13 cellular contexts compared by ENCODE assay signal in the genomic region with DNA sequence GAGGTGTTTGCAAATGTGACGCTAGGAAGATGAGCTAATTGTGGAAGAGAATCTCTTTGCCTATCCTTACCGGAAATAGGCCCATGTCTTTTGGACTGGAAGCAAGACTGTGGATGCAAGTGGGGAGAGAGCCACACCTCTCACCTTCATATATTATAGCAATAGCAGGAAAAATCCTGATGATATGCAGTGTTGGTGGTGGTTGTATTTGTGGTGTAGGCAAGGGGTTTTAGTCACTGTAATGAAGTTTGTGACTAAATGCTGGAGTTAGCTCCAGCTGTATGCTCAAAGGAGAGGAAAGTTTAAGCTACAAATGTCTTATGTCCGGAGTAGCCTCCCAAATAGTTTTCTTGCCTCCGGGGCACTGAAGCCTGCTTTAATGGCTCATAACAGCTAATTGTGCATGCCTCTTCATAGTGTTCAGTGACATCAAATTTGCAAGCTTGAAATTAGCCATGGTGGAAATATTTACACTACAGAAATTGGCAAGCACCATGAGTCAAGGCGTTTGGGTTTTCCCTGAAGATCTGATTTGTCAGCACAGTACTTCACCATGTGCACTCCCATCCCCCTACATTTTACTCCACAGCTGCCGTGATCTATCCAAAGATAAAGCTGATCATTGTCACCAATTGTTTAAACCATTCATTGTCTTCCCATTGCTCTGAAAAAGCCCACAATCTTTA.
DNase-seq lines count a peak whose midpoint lies in the region; ATAC-seq and TF ChIP-seq lines count a peak whose summit lies in the region.
"Had no signal": no experiment of that assay in that cellular context is flagged by ENCODE, and none has a peak within 500 bp of the region (broad histone marks: within the 10 kb centered on the region; RNA-seq: fewer than 3 reads in every experiment).

No MANE protein-coding gene starts in this region.

- no peak overlapping the region for H3K18ac ChIP-seq in H9 (ENCODE audit: insufficient read length, low read depth, low read length)

- no peak overlapping the region for H2AFZ ChIP-seq in H9 (ENCODE audit: low read length)

- H3K27me3 Mint-ChIP-seq in H9 (ENCODE audit: low read depth) (no peaks in the 10 kb centered on the region), nephron (ENCODE audit: low read depth) (no peaks in the 10 kb centered on the region)
- H3K27me3 Mint-ChIP-seq: CD4-positive, CD25-positive, alpha-beta regulatory T cell had no signal

- POLR2A ChIA-PET in HEK293T (lab: Yijun Ruan, JAX), result no interaction called here

- no peaks in the 10 kb centered on the region for H3K79me2 ChIP-seq in H9 (ENCODE audit: insufficient read depth, low read length)

- H3K4me1 ChIP-seq in H9 (ENCODE audit: insufficient read depth, low read length) (peaks cover 25% of the 10 kb centered on the region), SJCRH30 (0 out of 2 replicates have a peak, but pooled peaks cover 14% of the 10 kb centered on the region)

- H3K36me3 Mint-ChIP-seq in H9 (ENCODE audit: insufficient read depth in 1 of 3, low read depth in 3 of 3), result no peaks in the 10 kb centered on the region; a peak in 1 of 7 replicates
- H3K36me3 Mint-ChIP-seq in nephron (ENCODE audit: low read depth), result no peaks in the 10 kb centered on the region
- H3K36me3 Mint-ChIP-seq: CD4-positive, CD25-positive, alpha-beta regulatory T cell had no signal

- H3K4me3 Mint-ChIP-seq in H9, result no peak overlapping the region
- H3K4me3 Mint-ChIP-seq in nephron, result no peak overlapping the region
- H3K4me3 Mint-ChIP-seq: CD4-positive, CD25-positive, alpha-beta regulatory T cell; endodermal cell had no signal

- H2BK15ac ChIP-seq in H9 (ENCODE audit: low read depth, low read length), result no peak overlapping the region

- no peak overlapping the region for H3K23ac ChIP-seq in H9 (ENCODE audit: insufficient read length, low read depth, low read length)

- no peak overlapping the region for H2BK12ac ChIP-seq in H9 (ENCODE audit: insufficient read length, low read depth, low read length)

- CTCF ChIA-PET in HEK293T (lab: Yijun Ruan, JAX), result interaction anchor here (0.5 kb wide), 1 partner anchor 97 kb away, joined by 5 read pairs; no protein-coding TSS in a partner anchor

- DNase-seq in H9 (no peak), SJCRH30 (peak; percentile 55 to 69), HEK293T (ENCODE audit: extremely low spot score) (no peak), left lobe of liver (ENCODE audit: low spot score) (no peak), cerebellum (ENCODE audit: low spot score) (no peak), SHP77 (lab: John Stamatoyannopoulos, UW) (no peak)
- DNase-seq: activated gamma-delta T cell, MG63 had no signal

- H4K91ac ChIP-seq in H9 (ENCODE audit: insufficient read length, low read depth, low read length), result no peak overlapping the region

- TF ChIP-seq CTCF in H9 (conservative IDR thresholded peaks at IDR 0.05), result no peak
- TF ChIP-seq CTCF in nephron (IDR thresholded peaks at IDR 0.05; ENCODE audit: unreplicated experiment in 3 of 3), result no peak

- no peaks in the 10 kb centered on the region for H3K79me1 ChIP-seq in H9 (ENCODE audit: insufficient read depth, low read depth, low read length, poor library complexity, severe bottlenecking)

- peak overlapping the region; percentile 78 to 97 (median 92) for H3K27ac Mint-ChIP-seq in H9
- H3K27ac Mint-ChIP-seq in nephron, result peak overlapping the region in 2 of 3 experiments; percentile 40 to 78
- H3K27ac Mint-ChIP-seq: CD4-positive, CD25-positive, alpha-beta regulatory T cell; endodermal cell had no signal

- WGBS in H9 (ENCODE audit: extremely low coverage, insufficient read length, low lambda C conversion rate), result no CpG with 5 or more reads among the region's 6 CpGs

- H3K9me3 ChIP-seq in H9 (ENCODE audit: control insufficient read depth, low read depth, low read length) (no peaks in the 10 kb centered on the region), SJCRH30 (replicated peaks) (no peaks in the 10 kb centered on the region)
- H3K9me3 ChIP-seq: MG63 had no signal

- no peak overlapping the region for H2AK5ac ChIP-seq in H9 (ENCODE audit: insufficient read length, low read length)

- no peak overlapping the region for H3K4me2 ChIP-seq in H9 (ENCODE audit: insufficient read depth, insufficient read length, low read length)

- H2BK20ac ChIP-seq in H9 (ENCODE audit: low read depth, low read length, poor library complexity, severe bottlenecking), result no peak overlapping the region

- no peak overlapping the region for H4K5ac ChIP-seq in H9 (ENCODE audit: insufficient read length, low read depth, low read length)

- H3K27me3 ChIP-seq in H9 (ENCODE audit: insufficient read depth, low read length) (no peaks in the 10 kb centered on the region), SJCRH30 (no peaks in the 10 kb centered on the region)
- H3K27me3 ChIP-seq: cardiac muscle cell, MG63 had no signal

- H3K27ac ChIP-seq in H9 (ENCODE audit: insufficient read length, low read depth, low read length), result peak overlapping the region; percentile 79
- H3K27ac ChIP-seq in SJCRH30, result peak overlapping the region; percentile 64
- H3K27ac ChIP-seq: cardiac muscle cell had no signal

- ATAC-seq in GM18868 (IDR thresholded peaks at IDR 0.05; ENCODE audit: unreplicated experiment) (peak; percentile 55), left lobe of liver (no peak)

- no peaks in the 10 kb centered on the region for H4K20me1 ChIP-seq in H9 (ENCODE audit: control insufficient read depth, insufficient read depth, insufficient read length)

- H3K9me3 Mint-ChIP-seq in H9 (no peaks in the 10 kb centered on the region), nephron (no peaks in the 10 kb centered on the region)
- H3K9me3 Mint-ChIP-seq: endodermal cell had no signal

- no peak overlapping the region for H3K9ac ChIP-seq in H9 (ENCODE audit: extremely low read depth, insufficient read length, low read length)

- no peak overlapping the region for H2BK5ac ChIP-seq in H9 (ENCODE audit: insufficient read length, low read length)

- no peak overlapping the region for H2BK120ac ChIP-seq in H9 (ENCODE audit: low read depth, low read length, poor library complexity, severe bottlenecking)

- no peak overlapping the region for H4K8ac ChIP-seq in H9 (replicated peaks; ENCODE audit: insufficient read length, low read depth, low read length)

- H3K23me2 ChIP-seq in H9 (ENCODE audit: insufficient read length, low read depth, low read length, poor library complexity, severe bottlenecking), result no peaks in the 10 kb centered on the region

- H3K56ac ChIP-seq in H9 (ENCODE audit: insufficient read length, low read depth, low read length), result no peak overlapping the region

- no peaks in the 10 kb centered on the region for H3K36me3 ChIP-seq in SJCRH30
- H3K36me3 ChIP-seq: cardiac muscle cell, MG63 had no signal

- H3K4ac ChIP-seq in H9 (ENCODE audit: low read depth, low read length), result no peak overlapping the region

- no peak overlapping the region for H3T11ph ChIP-seq in H9 (ENCODE audit: low read length)

- no peak overlapping the region for H3K4me3 ChIP-seq in SJCRH30
- H3K4me3 ChIP-seq: cardiac muscle cell, MG63 had no signal

- H3K4me1 Mint-ChIP-seq in H9, result peaks cover 54 to 59% of the 10 kb centered on the region in 2 experiments
- peaks cover 13% of the 10 kb centered on the region for H3K4me1 Mint-ChIP-seq in nephron
- H3K4me1 Mint-ChIP-seq: CD4-positive, CD25-positive, alpha-beta regulatory T cell had no signal

- no peak overlapping the region for H3K14ac ChIP-seq in H9 (ENCODE audit: insufficient read depth, low read length)

TF ChIP-seq in HEK293T, 16 proteins besides CTCF, POLR2A, EP300 and RAD21:
- TF ChIP-seq ARNT (IDR thresholded peaks at IDR 0.05) (no peak), FOXA1 (IDR thresholded peaks at IDR 0.05) (no peak), HDGF (IDR thresholded peaks at IDR 0.05; ENCODE audit: borderline replicate concordance) (no peak)
- TF ChIP-seq, protein P1, sequence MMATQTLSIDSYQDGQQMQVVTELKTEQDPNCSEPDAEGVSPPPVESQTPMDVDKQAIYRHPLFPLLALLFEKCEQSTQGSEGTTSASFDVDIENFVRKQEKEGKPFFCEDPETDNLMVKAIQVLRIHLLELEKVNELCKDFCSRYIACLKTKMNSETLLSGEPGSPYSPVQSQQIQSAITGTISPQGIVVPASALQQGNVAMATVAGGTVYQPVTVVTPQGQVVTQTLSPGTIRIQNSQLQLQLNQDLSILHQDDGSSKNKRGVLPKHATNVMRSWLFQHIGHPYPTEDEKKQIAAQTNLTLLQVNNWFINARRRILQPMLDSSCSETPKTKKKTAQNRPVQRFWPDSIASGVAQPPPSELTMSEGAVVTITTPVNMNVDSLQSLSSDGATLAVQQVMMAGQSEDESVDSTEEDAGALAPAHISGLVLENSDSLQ (IDR thresholded peaks at IDR 0.05), result no peak

Comparison
In these comparisons a context has a peak if more than half of its experiments do, and no peak if none do; other contexts are left out.
1. DNase-seq: peak in SJCRH30 (2 of 2); none in H9 (single experiment), HEK293T (single experiment), left lobe of liver (single experiment), cerebellum (single experiment) and SHP77 (0 of 2).